Comparison of ENCODE assay signal across 1 cellular context in the genomic region with DNA sequence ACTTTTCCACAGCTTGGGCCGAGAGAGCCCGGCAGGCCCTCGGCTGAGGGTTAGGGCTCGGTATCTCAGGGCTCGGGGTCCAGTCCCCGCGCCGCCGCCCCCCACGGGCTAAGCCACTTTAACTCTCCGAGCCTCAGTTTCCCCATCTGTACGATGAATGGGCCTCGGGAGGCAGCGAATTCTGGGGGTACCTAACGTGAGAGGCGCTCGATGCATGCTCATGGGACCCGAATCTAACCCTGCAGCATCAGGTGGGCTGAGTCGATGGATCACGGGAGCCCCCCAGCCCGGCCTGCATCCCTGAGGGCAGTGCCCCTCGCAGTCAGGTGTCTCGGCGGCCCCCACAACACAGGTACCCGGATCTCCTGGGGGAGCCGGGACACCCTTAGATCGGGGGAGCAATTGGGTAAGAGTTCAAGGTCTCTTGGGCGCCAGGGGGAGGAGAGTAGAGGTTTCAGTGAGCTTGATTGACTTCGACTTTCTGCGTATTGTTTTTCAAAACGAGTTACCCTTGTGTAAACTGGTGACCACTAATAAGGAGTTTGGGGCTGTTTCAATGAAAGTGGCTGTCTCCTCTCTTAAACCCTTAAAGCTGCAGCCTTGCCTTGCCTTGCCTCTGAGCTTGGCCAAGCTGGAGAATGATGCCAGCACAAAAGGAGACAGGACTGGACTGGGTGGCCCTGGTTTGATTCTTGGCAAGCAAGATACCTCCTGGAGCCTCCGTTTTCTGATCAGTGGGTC.
TF ChIP-seq lines count a peak whose summit lies in the region.

No MANE protein-coding gene starts in this region.

TF ChIP-seq in HepG2, 621 proteins besides CTCF, POLR2A, EP300 and RAD21 (continued from another document and continues in another):
- TF ChIP-seq, protein P1, sequence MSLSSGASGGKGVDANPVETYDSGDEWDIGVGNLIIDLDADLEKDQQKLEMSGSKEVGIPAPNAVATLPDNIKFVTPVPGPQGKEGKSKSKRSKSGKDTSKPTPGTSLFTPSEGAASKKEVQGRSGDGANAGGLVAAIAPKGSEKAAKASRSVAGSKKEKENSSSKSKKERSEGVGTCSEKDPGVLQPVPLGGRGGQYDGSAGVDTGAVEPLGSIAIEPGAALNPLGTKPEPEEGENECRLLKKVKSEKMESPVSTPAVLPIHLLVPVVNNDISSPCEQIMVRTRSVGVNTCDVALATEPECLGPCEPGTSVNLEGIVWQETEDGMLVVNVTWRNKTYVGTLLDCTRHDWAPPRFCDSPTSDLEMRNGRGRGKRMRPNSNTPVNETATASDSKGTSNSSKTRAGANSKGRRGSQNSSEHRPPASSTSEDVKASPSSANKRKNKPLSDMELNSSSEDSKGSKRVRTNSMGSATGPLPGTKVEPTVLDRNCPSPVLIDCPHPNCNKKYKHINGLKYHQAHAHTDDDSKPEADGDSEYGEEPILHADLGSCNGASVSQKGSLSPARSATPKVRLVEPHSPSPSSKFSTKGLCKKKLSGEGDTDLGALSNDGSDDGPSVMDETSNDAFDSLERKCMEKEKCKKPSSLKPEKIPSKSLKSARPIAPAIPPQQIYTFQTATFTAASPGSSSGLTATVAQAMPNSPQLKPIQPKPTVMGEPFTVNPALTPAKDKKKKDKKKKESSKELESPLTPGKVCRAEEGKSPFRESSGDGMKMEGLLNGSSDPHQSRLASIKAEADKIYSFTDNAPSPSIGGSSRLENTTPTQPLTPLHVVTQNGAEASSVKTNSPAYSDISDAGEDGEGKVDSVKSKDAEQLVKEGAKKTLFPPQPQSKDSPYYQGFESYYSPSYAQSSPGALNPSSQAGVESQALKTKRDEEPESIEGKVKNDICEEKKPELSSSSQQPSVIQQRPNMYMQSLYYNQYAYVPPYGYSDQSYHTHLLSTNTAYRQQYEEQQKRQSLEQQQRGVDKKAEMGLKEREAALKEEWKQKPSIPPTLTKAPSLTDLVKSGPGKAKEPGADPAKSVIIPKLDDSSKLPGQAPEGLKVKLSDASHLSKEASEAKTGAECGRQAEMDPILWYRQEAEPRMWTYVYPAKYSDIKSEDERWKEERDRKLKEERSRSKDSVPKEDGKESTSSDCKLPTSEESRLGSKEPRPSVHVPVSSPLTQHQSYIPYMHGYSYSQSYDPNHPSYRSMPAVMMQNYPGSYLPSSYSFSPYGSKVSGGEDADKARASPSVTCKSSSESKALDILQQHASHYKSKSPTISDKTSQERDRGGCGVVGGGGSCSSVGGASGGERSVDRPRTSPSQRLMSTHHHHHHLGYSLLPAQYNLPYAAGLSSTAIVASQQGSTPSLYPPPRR (CRISPR knock-in tag; IDR thresholded peaks at IDR 0.05; ENCODE audit: borderline replicate concordance) = 0 out of 2 replicates have a peak, but pooled peaks have one; percentile 7
- TF ChIP-seq ZNF225 (CRISPR knock-in tag; IDR thresholded peaks at IDR 0.05) = no peak
- TF ChIP-seq ZNF709 (CRISPR knock-in tag; IDR thresholded peaks at IDR 0.05) = no peak
- no peak for TF ChIP-seq KDM4B (CRISPR knock-in tag; IDR thresholded peaks at IDR 0.05)
- no peak for TF ChIP-seq ZFP36L2 (CRISPR knock-in tag; IDR thresholded peaks at IDR 0.05)
- TF ChIP-seq ZNF205 (CRISPR knock-in tag; IDR thresholded peaks at IDR 0.05) = no peak
- TF ChIP-seq ZNF296 (CRISPR knock-in tag; conservative IDR thresholded peaks at IDR 0.05) = no peak
- no peak for TF ChIP-seq ZNF510 (CRISPR knock-in tag; IDR thresholded peaks at IDR 0.05; ENCODE audit: low read depth)
- no peak for TF ChIP-seq PRPF4 (IDR thresholded peaks at IDR 0.05; ENCODE audit: low read depth, low read length, poor library complexity, severe bottlenecking)
- no peak for TF ChIP-seq ARNT2 (CRISPR knock-in tag; IDR thresholded peaks at IDR 0.05; ENCODE audit: low read depth)
- TF ChIP-seq, protein P2, sequence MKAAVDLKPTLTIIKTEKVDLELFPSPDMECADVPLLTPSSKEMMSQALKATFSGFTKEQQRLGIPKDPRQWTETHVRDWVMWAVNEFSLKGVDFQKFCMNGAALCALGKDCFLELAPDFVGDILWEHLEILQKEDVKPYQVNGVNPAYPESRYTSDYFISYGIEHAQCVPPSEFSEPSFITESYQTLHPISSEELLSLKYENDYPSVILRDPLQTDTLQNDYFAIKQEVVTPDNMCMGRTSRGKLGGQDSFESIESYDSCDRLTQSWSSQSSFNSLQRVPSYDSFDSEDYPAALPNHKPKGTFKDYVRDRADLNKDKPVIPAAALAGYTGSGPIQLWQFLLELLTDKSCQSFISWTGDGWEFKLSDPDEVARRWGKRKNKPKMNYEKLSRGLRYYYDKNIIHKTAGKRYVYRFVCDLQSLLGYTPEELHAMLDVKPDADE (CRISPR knock-in tag; IDR thresholded peaks at IDR 0.05) = no peak
- TF ChIP-seq EZH2 (conservative IDR thresholded peaks at IDR 0.05; ENCODE audit: low read depth, low read length) = no peak
- TF ChIP-seq IKZF1 (IDR thresholded peaks at IDR 0.05) = no peak
- TF ChIP-seq, protein P3, sequence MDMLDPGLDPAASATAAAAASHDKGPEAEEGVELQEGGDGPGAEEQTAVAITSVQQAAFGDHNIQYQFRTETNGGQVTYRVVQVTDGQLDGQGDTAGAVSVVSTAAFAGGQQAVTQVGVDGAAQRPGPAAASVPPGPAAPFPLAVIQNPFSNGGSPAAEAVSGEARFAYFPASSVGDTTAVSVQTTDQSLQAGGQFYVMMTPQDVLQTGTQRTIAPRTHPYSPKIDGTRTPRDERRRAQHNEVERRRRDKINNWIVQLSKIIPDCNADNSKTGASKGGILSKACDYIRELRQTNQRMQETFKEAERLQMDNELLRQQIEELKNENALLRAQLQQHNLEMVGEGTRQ (IDR thresholded peaks at IDR 0.05; ENCODE audit: low read depth, low read length) = no peak
- TF ChIP-seq, protein P3 (CRISPR knock-in tag; IDR thresholded peaks at IDR 0.05; ENCODE audit: borderline replicate concordance) = no peak
- TF ChIP-seq FOXA1 (IDR thresholded peaks at IDR 0.05) = no peak
- no peak for TF ChIP-seq FOXA1 (CRISPR knock-in tag; IDR thresholded peaks at IDR 0.05)
- peak; percentile 66; the same call in 1 of the 2 replicates for TF ChIP-seq ZFP82 (CRISPR knock-in tag; IDR thresholded peaks at IDR 0.05; ENCODE audit: borderline replicate concordance)
- no peak; the same call in 1 of the 2 replicates for TF ChIP-seq ZNF264 (CRISPR knock-in tag; IDR thresholded peaks at IDR 0.05)
- TF ChIP-seq KAT8 (CRISPR knock-in tag; IDR thresholded peaks at IDR 0.05) = no peak
- no peak for TF ChIP-seq ZMYM3 (CRISPR knock-in tag; IDR thresholded peaks at IDR 0.05)
- TF ChIP-seq ZNF776 (CRISPR knock-in tag; IDR thresholded peaks at IDR 0.05) = no peak
- no peak for TF ChIP-seq ZNF430 (CRISPR knock-in tag; IDR thresholded peaks at IDR 0.05)
- TF ChIP-seq ZKSCAN1 (IDR thresholded peaks at IDR 0.05; ENCODE audit: low read length) = no peak
- no peak for TF ChIP-seq ZNF556 (CRISPR knock-in tag; IDR thresholded peaks at IDR 0.05; ENCODE audit: borderline replicate concordance)
- TF ChIP-seq, protein P4, sequence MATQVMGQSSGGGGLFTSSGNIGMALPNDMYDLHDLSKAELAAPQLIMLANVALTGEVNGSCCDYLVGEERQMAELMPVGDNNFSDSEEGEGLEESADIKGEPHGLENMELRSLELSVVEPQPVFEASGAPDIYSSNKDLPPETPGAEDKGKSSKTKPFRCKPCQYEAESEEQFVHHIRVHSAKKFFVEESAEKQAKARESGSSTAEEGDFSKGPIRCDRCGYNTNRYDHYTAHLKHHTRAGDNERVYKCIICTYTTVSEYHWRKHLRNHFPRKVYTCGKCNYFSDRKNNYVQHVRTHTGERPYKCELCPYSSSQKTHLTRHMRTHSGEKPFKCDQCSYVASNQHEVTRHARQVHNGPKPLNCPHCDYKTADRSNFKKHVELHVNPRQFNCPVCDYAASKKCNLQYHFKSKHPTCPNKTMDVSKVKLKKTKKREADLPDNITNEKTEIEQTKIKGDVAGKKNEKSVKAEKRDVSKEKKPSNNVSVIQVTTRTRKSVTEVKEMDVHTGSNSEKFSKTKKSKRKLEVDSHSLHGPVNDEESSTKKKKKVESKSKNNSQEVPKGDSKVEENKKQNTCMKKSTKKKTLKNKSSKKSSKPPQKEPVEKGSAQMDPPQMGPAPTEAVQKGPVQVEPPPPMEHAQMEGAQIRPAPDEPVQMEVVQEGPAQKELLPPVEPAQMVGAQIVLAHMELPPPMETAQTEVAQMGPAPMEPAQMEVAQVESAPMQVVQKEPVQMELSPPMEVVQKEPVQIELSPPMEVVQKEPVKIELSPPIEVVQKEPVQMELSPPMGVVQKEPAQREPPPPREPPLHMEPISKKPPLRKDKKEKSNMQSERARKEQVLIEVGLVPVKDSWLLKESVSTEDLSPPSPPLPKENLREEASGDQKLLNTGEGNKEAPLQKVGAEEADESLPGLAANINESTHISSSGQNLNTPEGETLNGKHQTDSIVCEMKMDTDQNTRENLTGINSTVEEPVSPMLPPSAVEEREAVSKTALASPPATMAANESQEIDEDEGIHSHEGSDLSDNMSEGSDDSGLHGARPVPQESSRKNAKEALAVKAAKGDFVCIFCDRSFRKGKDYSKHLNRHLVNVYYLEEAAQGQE (IDR thresholded peaks at IDR 0.05; ENCODE audit: borderline replicate concordance in 1 of 2, low read depth in 1 of 2, low read length in 2 of 2) = no peak
- TF ChIP-seq, protein P5, sequence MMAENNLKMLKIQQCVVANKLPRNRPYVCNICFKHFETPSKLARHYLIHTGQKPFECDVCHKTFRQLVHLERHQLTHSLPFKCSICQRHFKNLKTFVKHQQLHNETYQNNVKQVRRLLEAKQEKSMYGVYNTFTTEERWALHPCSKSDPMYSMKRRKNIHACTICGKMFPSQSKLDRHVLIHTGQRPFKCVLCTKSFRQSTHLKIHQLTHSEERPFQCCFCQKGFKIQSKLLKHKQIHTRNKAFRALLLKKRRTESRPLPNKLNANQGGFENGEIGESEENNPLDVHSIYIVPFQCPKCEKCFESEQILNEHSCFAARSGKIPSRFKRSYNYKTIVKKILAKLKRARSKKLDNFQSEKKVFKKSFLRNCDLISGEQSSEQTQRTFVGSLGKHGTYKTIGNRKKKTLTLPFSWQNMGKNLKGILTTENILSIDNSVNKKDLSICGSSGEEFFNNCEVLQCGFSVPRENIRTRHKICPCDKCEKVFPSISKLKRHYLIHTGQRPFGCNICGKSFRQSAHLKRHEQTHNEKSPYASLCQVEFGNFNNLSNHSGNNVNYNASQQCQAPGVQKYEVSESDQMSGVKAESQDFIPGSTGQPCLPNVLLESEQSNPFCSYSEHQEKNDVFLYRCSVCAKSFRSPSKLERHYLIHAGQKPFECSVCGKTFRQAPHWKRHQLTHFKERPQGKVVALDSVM (CRISPR knock-in tag; IDR thresholded peaks at IDR 0.05) = no peak
- no peak for TF ChIP-seq PHF8 (CRISPR knock-in tag; IDR thresholded peaks at IDR 0.05)
- TF ChIP-seq DNMT3B (CRISPR knock-in tag; conservative IDR thresholded peaks at IDR 0.05) = no peak
- no peak for TF ChIP-seq IKZF4 (CRISPR knock-in tag; IDR thresholded peaks at IDR 0.05; ENCODE audit: borderline replicate concordance, low read depth, not compliant biosample characterization)
- no peak for TF ChIP-seq WIZ (CRISPR knock-in tag; IDR thresholded peaks at IDR 0.05)
- TF ChIP-seq, protein P6, sequence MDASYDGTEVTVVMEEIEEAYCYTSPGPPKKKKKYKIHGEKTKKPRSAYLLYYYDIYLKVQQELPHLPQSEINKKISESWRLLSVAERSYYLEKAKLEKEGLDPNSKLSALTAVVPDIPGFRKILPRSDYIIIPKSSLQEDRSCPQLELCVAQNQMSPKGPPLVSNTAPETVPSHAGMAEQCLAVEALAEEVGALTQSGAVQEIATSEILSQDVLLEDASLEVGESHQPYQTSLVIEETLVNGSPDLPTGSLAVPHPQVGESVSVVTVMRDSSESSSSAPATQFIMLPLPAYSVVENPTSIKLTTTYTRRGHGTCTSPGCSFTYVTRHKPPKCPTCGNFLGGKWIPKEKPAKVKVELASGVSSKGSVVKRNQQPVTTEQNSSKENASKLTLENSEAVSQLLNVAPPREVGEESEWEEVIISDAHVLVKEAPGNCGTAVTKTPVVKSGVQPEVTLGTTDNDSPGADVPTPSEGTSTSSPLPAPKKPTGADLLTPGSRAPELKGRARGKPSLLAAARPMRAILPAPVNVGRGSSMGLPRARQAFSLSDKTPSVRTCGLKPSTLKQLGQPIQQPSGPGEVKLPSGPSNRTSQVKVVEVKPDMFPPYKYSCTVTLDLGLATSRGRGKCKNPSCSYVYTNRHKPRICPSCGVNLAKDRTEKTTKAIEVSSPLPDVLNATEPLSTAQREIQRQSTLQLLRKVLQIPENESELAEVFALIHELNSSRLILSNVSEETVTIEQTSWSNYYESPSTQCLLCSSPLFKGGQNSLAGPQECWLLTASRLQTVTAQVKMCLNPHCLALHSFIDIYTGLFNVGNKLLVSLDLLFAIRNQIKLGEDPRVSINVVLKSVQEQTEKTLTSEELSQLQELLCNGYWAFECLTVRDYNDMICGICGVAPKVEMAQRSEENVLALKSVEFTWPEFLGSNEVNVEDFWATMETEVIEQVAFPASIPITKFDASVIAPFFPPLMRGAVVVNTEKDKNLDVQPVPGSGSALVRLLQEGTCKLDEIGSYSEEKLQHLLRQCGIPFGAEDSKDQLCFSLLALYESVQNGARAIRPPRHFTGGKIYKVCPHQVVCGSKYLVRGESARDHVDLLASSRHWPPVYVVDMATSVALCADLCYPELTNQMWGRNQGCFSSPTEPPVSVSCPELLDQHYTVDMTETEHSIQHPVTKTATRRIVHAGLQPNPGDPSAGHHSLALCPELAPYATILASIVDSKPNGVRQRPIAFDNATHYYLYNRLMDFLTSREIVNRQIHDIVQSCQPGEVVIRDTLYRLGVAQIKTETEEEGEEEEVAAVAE (CRISPR knock-in tag; IDR thresholded peaks at IDR 0.05; ENCODE audit: borderline replicate concordance) = no peak
- TF ChIP-seq KLF11 (CRISPR knock-in tag; IDR thresholded peaks at IDR 0.05) = no peak
- TF ChIP-seq ZSCAN22 (CRISPR knock-in tag; IDR thresholded peaks at IDR 0.05) = no peak
- no peak for TF ChIP-seq ATM (IDR thresholded peaks at IDR 0.05; ENCODE audit: borderline replicate concordance)
- TF ChIP-seq, protein P7, sequence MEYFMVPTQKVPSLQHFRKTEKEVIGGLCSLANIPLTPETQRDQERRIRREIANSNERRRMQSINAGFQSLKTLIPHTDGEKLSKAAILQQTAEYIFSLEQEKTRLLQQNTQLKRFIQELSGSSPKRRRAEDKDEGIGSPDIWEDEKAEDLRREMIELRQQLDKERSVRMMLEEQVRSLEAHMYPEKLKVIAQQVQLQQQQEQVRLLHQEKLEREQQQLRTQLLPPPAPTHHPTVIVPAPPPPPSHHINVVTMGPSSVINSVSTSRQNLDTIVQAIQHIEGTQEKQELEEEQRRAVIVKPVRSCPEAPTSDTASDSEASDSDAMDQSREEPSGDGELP (IDR thresholded peaks at IDR 0.05; ENCODE audit: borderline replicate concordance, low read depth) = no peak
- no peak for TF ChIP-seq ZNF468 (CRISPR knock-in tag; IDR thresholded peaks at IDR 0.05)
- TF ChIP-seq HNRNPLL (IDR thresholded peaks at IDR 0.05; ENCODE audit: low read depth, low read length, poor library complexity, severe bottlenecking) = no peak
- TF ChIP-seq KLF15 (CRISPR knock-in tag; IDR thresholded peaks at IDR 0.05; ENCODE audit: borderline replicate concordance) = no peak
